In the genomic region with DNA sequence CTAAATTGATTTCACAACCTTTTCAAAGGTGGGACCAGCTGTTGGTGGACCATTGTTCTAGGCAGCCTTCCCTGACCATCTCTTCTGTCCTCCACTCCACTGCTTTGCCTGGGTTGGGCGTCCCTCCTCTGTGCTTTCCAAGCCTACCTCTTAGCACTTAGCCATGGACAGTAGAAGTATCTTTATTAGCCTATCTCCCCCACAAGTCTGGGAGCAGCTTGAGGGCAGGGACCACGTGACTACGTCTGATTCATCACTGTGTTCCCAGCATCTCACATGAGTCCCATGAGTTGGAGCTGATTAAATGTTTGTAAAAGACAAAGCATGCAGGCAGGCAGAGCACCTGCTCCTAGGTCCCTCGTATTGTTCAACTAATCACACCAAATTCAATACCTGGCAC, we compare ENCODE assay signal across 1 cellular context.
TF ChIP-seq lines count a peak whose summit lies in the region.

No MANE protein-coding gene starts in this region.

TF ChIP-seq in endothelial cell of umbilical vein, 7 proteins besides CTCF, POLR2A, EP300 and RAD21:
- peak; percentile 63 for TF ChIP-seq MAX (IDR thresholded peaks at IDR 0.05; ENCODE audit: insufficient read depth, insufficient read length)
- peak; percentile 40 for TF ChIP-seq FOS (IDR thresholded peaks at IDR 0.05; ENCODE audit: borderline replicate concordance, insufficient read depth, low read length)
- no peak for TF ChIP-seq POLR2AphosphoS5 (IDR thresholded peaks at IDR 0.05; ENCODE audit: insufficient read depth, low read depth, low read length)
- no peak for TF ChIP-seq GATA2 (IDR thresholded peaks at IDR 0.05; ENCODE audit: insufficient read depth, insufficient read length, low read depth, low read length)
- TF ChIP-seq MYC (IDR thresholded peaks at IDR 0.05; ENCODE audit: low read depth, low read length): no peak
- no peak for TF ChIP-seq JUN (IDR thresholded peaks at IDR 0.05; ENCODE audit: borderline replicate concordance, insufficient read depth, insufficient read length, low read depth)
- TF ChIP-seq EZH2 (IDR thresholded peaks at IDR 0.05; ENCODE audit: borderline replicate concordance, low read depth, low read length, severe bottlenecking): no peak
